8 cellular contexts compared by ENCODE assay signal in the genomic region with DNA sequence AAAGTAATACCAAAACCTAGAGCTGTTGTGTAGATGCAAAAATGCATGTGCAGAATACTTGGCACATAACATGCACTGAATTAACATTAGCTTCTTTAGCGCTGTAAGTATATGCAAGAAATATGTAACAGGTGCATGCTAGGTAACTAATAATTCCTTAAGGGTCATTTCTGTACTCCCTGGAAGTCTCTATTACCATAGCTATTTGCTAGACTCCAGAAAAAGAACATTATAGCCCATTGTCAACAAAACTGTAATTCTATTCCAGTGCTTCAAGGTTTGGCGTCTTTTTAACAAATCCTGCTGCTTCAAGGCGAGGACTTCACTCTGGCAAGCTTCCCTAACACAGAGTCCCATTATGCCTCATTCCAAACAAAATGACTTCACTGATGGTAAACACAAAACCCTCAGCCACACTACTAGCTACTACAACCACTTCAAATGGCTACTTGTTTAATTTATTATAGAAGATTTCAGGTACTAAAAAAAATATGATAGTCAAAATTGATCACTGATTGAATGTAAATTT. TPM values are rescaled to one million over a fixed set of nuclear protein-coding genes. Genes with fewer than 3 reads are reported as not detected.
DNase-seq lines count a peak whose midpoint lies in the region; ATAC-seq, FAIRE-seq and TF ChIP-seq lines count a peak whose summit lies in the region.

No MANE protein-coding gene starts in this region.

- 17 to 21% methylated on average over 3 of the region's 3 CpGs for WGBS in transverse colon (ENCODE audit: low coverage in 1 of 2), 2 donors

- no peak for DNase-seq in activated CD8-positive, alpha-beta memory T cell treated with anti-CD3 and anti-CD28 coated beads, Interleukin-2, amount 10 ng/mL, durations not matched to agents 7 days and 5 days
- no peak for DNase-seq in activated CD8-positive, alpha-beta memory T cell treated with anti-CD3 and anti-CD28 coated beads for 24 hours
- DNase-seq in kidney: no peak
- no peak for DNase-seq in transverse colon
- no peak for DNase-seq in GM19240 (ENCODE audit: insufficient read length, low spot score)
- no peak for DNase-seq in COLO668 (lab: John Stamatoyannopoulos, UW; ENCODE audit: unreplicated experiment)

- TF ChIP-seq CTCF in kidney (IDR thresholded peaks at IDR 0.05; ENCODE audit: borderline replicate concordance, extremely low read depth, insufficient read depth): no peak
- TF ChIP-seq CTCF in transverse colon (IDR thresholded peaks at IDR 0.05): no peak

- H3K36me3 ChIP-seq in kidney (ENCODE audit: control insufficient read depth in 1 of 2, insufficient read depth in 2 of 2, low read length in 2 of 2) (no peaks in the 10 kb centered on the region), transverse colon (no peaks in the 10 kb centered on the region)

- ATAC-seq in activated CD8-positive, alpha-beta memory T cell treated with anti-CD3 and anti-CD28 coated beads, Interleukin-2, amount 10 ng/mL, durations not matched to agents 7 days and 5 days: peak; percentile 1
- no peak for ATAC-seq in esophagus mucosa

- no peak for TF ChIP-seq EP300 in transverse colon (IDR thresholded peaks at IDR 0.05; ENCODE audit: low read depth)

- no peak for FAIRE-seq in kidney (lab: Jason Lieb, UNC)

- H3K36me3 Mint-ChIP-seq in activated CD8-positive, alpha-beta memory T cell treated with anti-CD3 and anti-CD28 coated beads, Interleukin-2, amount 10 ng/mL, durations not matched to agents 7 days and 5 days: peaks cover 27% of the 10 kb centered on the region
- H3K36me3 Mint-ChIP-seq in activated naive CD8-positive, alpha-beta T cell: no peaks in the 10 kb centered on the region

- H3K27me3 Mint-ChIP-seq in activated CD8-positive, alpha-beta memory T cell treated with anti-CD3 and anti-CD28 coated beads, Interleukin-2, amount 10 ng/mL, durations not matched to agents 7 days and 5 days: no peaks in the 10 kb centered on the region
- no peaks in the 10 kb centered on the region for H3K27me3 Mint-ChIP-seq in activated naive CD8-positive, alpha-beta T cell

- TF ChIP-seq POLR2A in transverse colon (IDR thresholded peaks at IDR 0.05): no peak

- H3K4me1 ChIP-seq in kidney (ENCODE audit: control insufficient read depth in 1 of 2, insufficient read depth in 1 of 2, low read depth in 1 of 2, low read length in 2 of 2) (peaks cover 16 to 38% of the 10 kb centered on the region in 2 donors), transverse colon (peaks cover 22 to 82% (median 43%) of the 10 kb centered on the region in 4 donors)

- CTCF ChIA-PET in activated CD8-positive, alpha-beta memory T cell treated with anti-CD3 and anti-CD28 coated beads, Interleukin-2, amount 10 ng/mL, durations not matched to agents 7 days and 5 days (lab: Charles Lee): interaction anchor here (0.6 to 3.2 kb wide), 10 partner anchors 9 to 34 kb away, joined by 3 to 12 read pairs (median 4); no protein-coding TSS in a partner anchor

- peak overlapping the region; percentile 8 to 35 for H3K4me3 ChIP-seq in kidney (ENCODE audit: low read length in 2 of 2)
- H3K4me3 ChIP-seq in transverse colon: peak overlapping the region in 1 of 4 donors; percentile 39

- intact Hi-C loops in kidney (cut with DNase I): no loop called here
- intact Hi-C loops in transverse colon (cut with DNase I; ENCODE audit: low total_unique reads): no loop called here

- H3K4me3 Mint-ChIP-seq in activated CD8-positive, alpha-beta memory T cell treated with anti-CD3 and anti-CD28 coated beads, Interleukin-2, amount 10 ng/mL, durations not matched to agents 7 days and 5 days: peak overlapping the region; percentile 96
- peak overlapping the region; percentile 50 for H3K4me3 Mint-ChIP-seq in activated naive CD8-positive, alpha-beta T cell

- in situ Hi-C loops in transverse colon (cut with MboI; ENCODE audit: low pct_ligation_motif_present in 1 of 4, low pct_unique_long_range_greater_than_20kb in 1 of 4, low sequenced_read_pairs in 3 of 4): loop anchor here in 1 of 4 donors (25.0 kb wide), 1 partner anchor 199 kb away; the partner anchor contains the start of gene SLC25A15

- peak overlapping the region; percentile 28 to 88 for H3K27ac ChIP-seq in kidney (ENCODE audit: low read depth in 2 of 2, low read length in 2 of 2)
- H3K27ac ChIP-seq in transverse colon: peak overlapping the region; percentile 69 to 82 (median 75)

- H3K4me1 Mint-ChIP-seq in activated CD8-positive, alpha-beta memory T cell treated with anti-CD3 and anti-CD28 coated beads, Interleukin-2, amount 10 ng/mL, durations not matched to agents 7 days and 5 days: peaks cover 55% of the 10 kb centered on the region
- peaks cover 76% of the 10 kb centered on the region for H3K4me1 Mint-ChIP-seq in activated naive CD8-positive, alpha-beta T cell (ENCODE audit: low read depth)

- no peaks in the 10 kb centered on the region for H3K27me3 ChIP-seq in transverse colon

- no peaks in the 10 kb centered on the region for H3K9me3 ChIP-seq in kidney (ENCODE audit: control insufficient read depth in 1 of 2, low read length in 2 of 2)
- H3K9me3 ChIP-seq in transverse colon: no peaks in the 10 kb centered on the region

- peak overlapping the region; percentile 93 for H3K27ac Mint-ChIP-seq in activated CD8-positive, alpha-beta memory T cell treated with anti-CD3 and anti-CD28 coated beads, Interleukin-2, amount 10 ng/mL, durations not matched to agents 7 days and 5 days
- H3K27ac Mint-ChIP-seq in activated naive CD8-positive, alpha-beta T cell: peak overlapping the region; percentile 97

- H3K9ac ChIP-seq in kidney (ENCODE audit: low read length in 2 of 2): peak overlapping the region in 1 of 2 donors; percentile 14

- no peaks in the 10 kb centered on the region for H3K9me3 Mint-ChIP-seq in activated CD8-positive, alpha-beta memory T cell treated with anti-CD3 and anti-CD28 coated beads, Interleukin-2, amount 10 ng/mL, durations not matched to agents 7 days and 5 days (ENCODE audit: low read depth)
- H3K9me3 Mint-ChIP-seq in activated naive CD8-positive, alpha-beta T cell (ENCODE audit: low read depth): no peaks in the 10 kb centered on the region

RNA-seq across cellular contexts. Expression of gene ELF1, which starts 32.7 kb away (rescaled TPM):
- 100 to 1,000 TPM; 120 to 143 TPM for total RNA-seq in activated CD8-positive, alpha-beta memory T cell treated with anti-CD3 and anti-CD28 coated beads, Interleukin-2, amount 10 ng/mL, durations not matched to agents 7 days and 5 days
- 95.1 TPM for total RNA-seq in kidney
- polyA plus RNA-seq in kidney (ENCODE audit: insufficient read depth, low read depth, low replicate concordance): 12.0 TPM
- 100 to 1,000 TPM in 3 of 4 donors, 10 to 100 TPM in 1; 38.0 to 123 (median 105) TPM for total RNA-seq in transverse colon
- total RNA-seq in esophagus mucosa: 68.9 TPM
